13 cellular contexts compared by ENCODE assay signal in genomic region chr3:99909714-99910508, GRCh38.
DNase-seq lines count a peak whose midpoint lies in the region; ATAC-seq and TF ChIP-seq lines count a peak whose summit lies in the region.
"Had no signal": no experiment of that assay in that cellular context is flagged by ENCODE, and none has a peak within 500 bp of the region (broad histone marks: within the 10 kb centered on the region; RNA-seq: fewer than 3 reads in every experiment).

No MANE protein-coding gene starts in this region.

- WGBS in GM23248 (ENCODE audit: low coverage in 1 of 2, low lambda C conversion rate in 2 of 2, missing lambda C conversion rate in 2 of 2), 2 experiments, result 52 to 59% methylated on average over 3 of the region's 3 CpGs
- no CpG with 5 or more reads among the region's 3 CpGs for WGBS in mesendoderm (ENCODE audit: extremely low coverage, insufficient coverage, low lambda C conversion rate)

- H2BK120ac ChIP-seq in mesendoderm (ENCODE audit: low read depth, low read length), result no peak overlapping the region

- H3K27ac ChIP-seq in GM23248, result peak overlapping the region; percentile 0; the same call in 1 of the 2 replicates
- H3K27ac ChIP-seq in PC-3 (ENCODE audit: low read length), result peak overlapping the region; percentile 87
- H3K27ac ChIP-seq in epithelial cell of prostate, result peak overlapping the region; percentile 78
- no peak overlapping the region for H3K27ac ChIP-seq in mesendoderm (ENCODE audit: low read depth, low read length)

- H3K4me1 ChIP-seq in GM23248 (ENCODE audit: insufficient read depth) (peaks cover 13% of the 10 kb centered on the region), PC-3 (ENCODE audit: insufficient read depth, low read length) (peaks cover 55% of the 10 kb centered on the region), mesendoderm (ENCODE audit: control insufficient read depth, low read depth, low read length) (no peaks in the 10 kb centered on the region)

- BruUV-seq in PC-3 (replicated peaks; lab: Mats Ljungman, UMichigan), result no TSS peak

- CTCF ChIA-PET in PC-3 (lab: Charles Lee), result interaction anchor here (0.5 to 0.7 kb wide), 3 partner anchors 67 to 344 kb away, joined by 4 to 6 read pairs (median 5); no protein-coding TSS in a partner anchor

- no peaks in the 10 kb centered on the region for H3K9me3 ChIP-seq in GM23248 (ENCODE audit: low read depth)
- H3K9me3 ChIP-seq in PC-3 (ENCODE audit: low read length), result no peaks in the 10 kb centered on the region

- H3K9ac ChIP-seq in GM23248 (no peak overlapping the region), PC-3 (ENCODE audit: low read length) (peak overlapping the region; percentile 43), mesendoderm (ENCODE audit: low read length) (no peak overlapping the region)

- TF ChIP-seq CTCF in PC-3 (conservative IDR thresholded peaks at IDR 0.05; ENCODE audit: low read depth, low read length), result no peak

- H4K5ac ChIP-seq in mesendoderm (ENCODE audit: low read length), result no peak overlapping the region

- no peak overlapping the region for H2BK15ac ChIP-seq in mesendoderm (replicated peaks; ENCODE audit: low read depth)

- H3K4me3 Mint-ChIP-seq in activated T-helper 17 cell treated with anti-CD3 and anti-CD28 coated beads, Interleukin-2, amount 50 U/mL, for 72 hours, result no peak overlapping the region
- H3K4me3 Mint-ChIP-seq: activated T-cell treated with anti-CD3 and anti-CD28 coated beads, Interleukin-2, amount 50 U/mL, for 24 hours; CD14-positive monocyte; H9; mesothelial cell of epicardium had no signal

- H3K9me2 ChIP-seq in GM23248 (ENCODE audit: insufficient read depth) (no peaks in the 10 kb centered on the region), PC-3 (replicated peaks; ENCODE audit: low read length) (no peaks in the 10 kb centered on the region)

- ATAC-seq in PC-3 (peak; percentile 94), GM21423 (IDR thresholded peaks at IDR 0.05; ENCODE audit: unreplicated experiment) (no peak)
- no peak for ATAC-seq in activated T-helper 17 cell treated with anti-CD3 and anti-CD28 coated beads, Interleukin-2, amount 50 U/mL, for 72 hours (replicated peaks)

- no peaks in the 10 kb centered on the region for H3K36me3 Mint-ChIP-seq in activated T-helper 17 cell treated with anti-CD3 and anti-CD28 coated beads, Interleukin-2, amount 50 U/mL, for 72 hours (ENCODE audit: low read depth)
- H3K36me3 Mint-ChIP-seq: CD14-positive monocyte had no signal

- H3K79me1 ChIP-seq in mesendoderm (ENCODE audit: low read length), result no peaks in the 10 kb centered on the region

- no peak overlapping the region for H3K56ac ChIP-seq in mesendoderm (ENCODE audit: low read length)

- POLR2A ChIA-PET in PC-3 (lab: Charles Lee; ENCODE audit: unreplicated experiment), result interaction anchor here (0.6 to 1.0 kb wide), 2 partner anchors 48 to 67 kb away, joined by 4 to 6 read pairs; no protein-coding TSS in a partner anchor

- no peak overlapping the region for H2BK5ac ChIP-seq in mesendoderm (ENCODE audit: low read length)

- DNase-seq in GM23248 (peak; percentile 89), PC-3 (peak; percentile 98), epithelial cell of prostate (ENCODE audit: low read depth, low spot score) (no peak), mesendoderm (peak; percentile 47), NCI-H1105 treated with DMSO at 0.1 percent for 48 hours (lab: John Stamatoyannopoulos, UW) (no peak), OCI-M1 (lab: John Stamatoyannopoulos, UW) (no peak)
- DNase-seq: activated T-cell treated with anti-CD3 and anti-CD28 coated beads, Interleukin-2, amount 50 U/mL, for 24 hours; H9; NK-92 treated with Interleukin-12 subunit alpha and Interleukin-12 subunit beta, amount 100 ng/mL, for 24 hours had no signal

- H3K4me2 ChIP-seq in GM23248 (ENCODE audit: unreplicated experiment), result peak overlapping the region; percentile 55
- peak overlapping the region; percentile 81 for H3K4me2 ChIP-seq in PC-3 (ENCODE audit: low read length)
- no peak overlapping the region for H3K4me2 ChIP-seq in mesendoderm (ENCODE audit: low read length)

- no peak overlapping the region for H2AK5ac ChIP-seq in mesendoderm (ENCODE audit: low read length)

- no peak overlapping the region for H3K4ac ChIP-seq in mesendoderm (ENCODE audit: low read depth, low read length)

- H3K79me2 ChIP-seq in GM23248 (ENCODE audit: insufficient read depth) (no peaks in the 10 kb centered on the region), PC-3 (ENCODE audit: low read length) (peaks cover 71% of the 10 kb centered on the region), mesendoderm (ENCODE audit: control insufficient read depth, insufficient read depth, low read length) (no peaks in the 10 kb centered on the region)

- no peaks in the 10 kb centered on the region for H3K4me1 Mint-ChIP-seq in activated T-helper 17 cell treated with anti-CD3 and anti-CD28 coated beads, Interleukin-2, amount 50 U/mL, for 72 hours

- no peaks in the 10 kb centered on the region for H4K20me1 ChIP-seq in GM23248 (ENCODE audit: insufficient read depth)
- H4K20me1 ChIP-seq in PC-3 (ENCODE audit: low read length), result no peaks in the 10 kb centered on the region

- peaks cover 5% of the 10 kb centered on the region; the same call in 1 of the 2 replicates for H3F3A ChIP-seq in GM23248 (ENCODE audit: insufficient read depth)
- H3F3A ChIP-seq in PC-3 (ENCODE audit: low read length, unreplicated experiment), result peaks cover 8% of the 10 kb centered on the region

- intact Hi-C loops in PC-3 (cut with micrococcal nuclease), result loop anchor here (1.0 kb wide), 2 partner anchors 9 to 137 kb away; no protein-coding TSS in a partner anchor

- H3K23ac ChIP-seq in mesendoderm (ENCODE audit: low read length), result no peak overlapping the region

- H3K18ac ChIP-seq in mesendoderm (ENCODE audit: low read length), result no peak overlapping the region

- H3K4me3 ChIP-seq in GM23248, result no peak overlapping the region
- H3K4me3 ChIP-seq in PC-3 (ENCODE audit: low read length), result peak overlapping the region; percentile 50
- H3K4me3 ChIP-seq in mesendoderm (ENCODE audit: low read length), result no peak overlapping the region

- H3K27ac Mint-ChIP-seq in activated T-helper 17 cell treated with anti-CD3 and anti-CD28 coated beads, Interleukin-2, amount 50 U/mL, for 72 hours, result no peak overlapping the region
- H3K27ac Mint-ChIP-seq: activated T-cell treated with anti-CD3 and anti-CD28 coated beads, Interleukin-2, amount 50 U/mL, for 24 hours; CD14-positive monocyte; H9 had no signal

- H3K36me3 ChIP-seq in GM23248 (ENCODE audit: low read depth) (no peaks in the 10 kb centered on the region), PC-3 (ENCODE audit: low read depth, low read length) (no peaks in the 10 kb centered on the region), mesendoderm (ENCODE audit: control insufficient read depth, insufficient read depth, low read length) (no peaks in the 10 kb centered on the region)

- no peaks in the 10 kb centered on the region for H3K27me3 ChIP-seq in GM23248 (replicated peaks; ENCODE audit: insufficient read depth)
- no peaks in the 10 kb centered on the region for H3K27me3 ChIP-seq in PC-3 (ENCODE audit: low read length)
- H3K27me3 ChIP-seq in mesendoderm (ENCODE audit: insufficient read depth, low read length, poor library complexity), result no peaks in the 10 kb centered on the region

- H2AFZ ChIP-seq in GM23248 (no peak overlapping the region), PC-3 (ENCODE audit: low read length) (no peak overlapping the region)

- H3K27me3 Mint-ChIP-seq in activated T-helper 17 cell treated with anti-CD3 and anti-CD28 coated beads, Interleukin-2, amount 50 U/mL, for 72 hours, result no peaks in the 10 kb centered on the region
- H3K27me3 Mint-ChIP-seq: activated T-cell treated with anti-CD3 and anti-CD28 coated beads, Interleukin-2, amount 50 U/mL, for 24 hours had no signal

- in situ Hi-C loops in GM23248 (cut with MboI), result no loop called here

- no peak overlapping the region for H4K8ac ChIP-seq in mesendoderm (ENCODE audit: low read depth, low read length)

- no peaks in the 10 kb centered on the region for H3K9me3 Mint-ChIP-seq in activated T-helper 17 cell treated with anti-CD3 and anti-CD28 coated beads, Interleukin-2, amount 50 U/mL, for 72 hours
- H3K9me3 Mint-ChIP-seq: activated T-cell treated with anti-CD3 and anti-CD28 coated beads, Interleukin-2, amount 50 U/mL, for 24 hours; H9 had no signal

Comparison
In these comparisons a context has a peak if more than half of its experiments do, and no peak if none do; other contexts are left out.
1. DNase-seq: peak in GM23248 (single experiment), PC-3 (single experiment) and mesendoderm (single experiment); none in epithelial cell of prostate (single experiment), NCI-H1105 treated with DMSO at 0.1 percent for 48 hours (single experiment) and OCI-M1 (single experiment).